Comparison of ENCODE assay signal across 21 cellular contexts in the genomic region with DNA sequence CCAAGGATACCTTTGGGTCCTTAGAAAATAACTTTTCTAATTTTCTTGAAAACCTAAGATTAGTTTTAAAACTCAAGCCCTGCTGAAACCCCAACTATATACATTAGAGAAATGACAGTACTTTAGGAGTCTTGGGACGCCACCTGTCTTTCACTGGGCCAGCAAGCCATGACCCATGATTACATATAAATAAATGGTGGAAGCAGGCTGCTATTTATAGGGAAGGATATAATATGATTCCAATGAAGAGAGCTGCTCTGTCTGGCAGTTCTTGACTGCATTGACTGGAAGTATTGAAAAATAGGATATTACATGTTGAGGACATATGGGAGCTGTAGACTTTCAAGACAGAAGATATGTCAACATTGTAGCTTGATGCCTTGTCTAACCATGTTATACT. TPM values are rescaled to one million over a fixed set of nuclear protein-coding genes. Genes with fewer than 3 reads are reported as not detected.
A peak's percentile ranks its signal among the peaks of the same experiment; 100 is the strongest.
DNase-seq lines count a peak whose midpoint lies in the region; ATAC-seq, FAIRE-seq and TF ChIP-seq lines count a peak whose summit lies in the region.
"Had no signal": no experiment of that assay in that cellular context is flagged by ENCODE, and none has a peak within 500 bp of the region (broad histone marks: within the 10 kb centered on the region; RNA-seq: fewer than 3 reads in every experiment).

No MANE protein-coding gene starts in this region.

- peaks cover 0 to 13% (median 5%) of the 10 kb centered on the region in 4 donors for H3K4me1 ChIP-seq in right lobe of liver

- ATAC-seq in activated T-cell treated with anti-CD3 and anti-CD28 coated beads, Interleukin-2, amount 50 U/mL, for 72 hours (replicated peaks in 1 of 2): no peak
- ATAC-seq in naive thymus-derived CD8-positive, alpha-beta T cell: no peak
- ATAC-seq in right lobe of liver (no peak), GM21737 (IDR thresholded peaks at IDR 0.05; ENCODE audit: unreplicated experiment) (no peak)
- ATAC-seq: Right ventricle myocardium inferior had no signal

- TF ChIP-seq CTCF in VCaP (conservative IDR thresholded peaks at IDR 0.05) (no peak), right lobe of liver (IDR thresholded peaks at IDR 0.05) (no peak)

- peaks cover 72% of the 10 kb centered on the region for H3K4me1 Mint-ChIP-seq in activated T-cell treated with anti-CD3 and anti-CD28 coated beads, Interleukin-2, amount 50 U/mL, for 72 hours (ENCODE audit: low read depth)
- H3K4me1 Mint-ChIP-seq in naive thymus-derived CD8-positive, alpha-beta T cell: peaks cover 31 to 83% (median 78%) of the 10 kb centered on the region in 4 donors

- peak overlapping the region in 1 of 2 donors; percentile 91 for H3K4me3 Mint-ChIP-seq in activated T-cell treated with anti-CD3 and anti-CD28 coated beads, Interleukin-2, amount 50 U/mL, for 72 hours
- peak overlapping the region in 8 of 10 donors; percentile 3 to 86 (median 38) for H3K4me3 Mint-ChIP-seq in naive thymus-derived CD8-positive, alpha-beta T cell

- POLR2A ChIA-PET in naive thymus-derived CD8-positive, alpha-beta T cell (lab: Charles Lee): no interaction called here

- no peak for DNase-seq in activated T-cell treated with anti-CD3 and anti-CD28 coated beads, Interleukin-2, amount 50 U/mL, for 72 hours
- DNase-seq in activated T-cell treated with anti-CD3 and anti-CD28 coated beads, Interleukin-2, amount 50 U/mL, for 48 hours: no peak
- DNase-seq in GM12891 (ENCODE audit: insufficient read length, low spot score): no peak
- DNase-seq in naive thymus-derived CD8-positive, alpha-beta T cell: no peak
- DNase-seq in right lobe of liver: no peak
- no peak for DNase-seq in stimulated activated CD4-positive, alpha-beta T cell treated with anti-CD3 and anti-CD28 coated beads, Interleukin-4, amount 100 ng/mL, for 4 hours
- DNase-seq: H7; Kasumi-1; MM.1S; NCI-H1048; NCI-H1417 treated with DMSO at 0.1 percent for 48 hours; NCI-H187; NCI-H69; NK-92 treated with Interleukin-12 subunit alpha and Interleukin-12 subunit beta, amount 100 ng/mL, for 24 hours; OCI-M1 had no signal

- H3K9me3 ChIP-seq in right lobe of liver: no peaks in the 10 kb centered on the region
- H3K9me3 ChIP-seq: SJSA1 had no signal

- H3K36me3 Mint-ChIP-seq in activated T-cell treated with anti-CD3 and anti-CD28 coated beads, Interleukin-2, amount 50 U/mL, for 72 hours (ENCODE audit: insufficient read depth in 2 of 2): peaks cover 6 to 8% of the 10 kb centered on the region in 2 donors
- peaks cover 0 to 9% (median 2%) of the 10 kb centered on the region in 3 donors for H3K36me3 Mint-ChIP-seq in naive thymus-derived CD8-positive, alpha-beta T cell
- H3K36me3 Mint-ChIP-seq: IgD-negative memory B cell had no signal

- no peak for TF ChIP-seq POLR2A in GM12891 (IDR thresholded peaks at IDR 0.05; ENCODE audit: low read depth, low read length)
- TF ChIP-seq POLR2A in right lobe of liver (IDR thresholded peaks at IDR 0.05): no peak

- WGBS in right lobe of liver (ENCODE audit: insufficient coverage, low coverage, low lambda C conversion rate, missing lambda C conversion rate): 100% methylated on average over 1 of the region's 1 CpG

- H3K27me3 ChIP-seq in right lobe of liver: no peaks in the 10 kb centered on the region
- H3K27me3 ChIP-seq: SJSA1 had no signal

- H3K36me3 ChIP-seq in right lobe of liver: no peaks in the 10 kb centered on the region
- H3K36me3 ChIP-seq: SJSA1 had no signal

- peak; percentile 13 for FAIRE-seq in GM12891 (lab: Jason Lieb, UNC)

- intact Hi-C loops in right lobe of liver (cut with DNase I): no loop called here

- peak overlapping the region; percentile 43 for H3K27ac Mint-ChIP-seq in activated T-cell treated with anti-CD3 and anti-CD28 coated beads, Interleukin-2, amount 50 U/mL, for 72 hours
- peak overlapping the region in 1 of 10 donors; percentile 36 for H3K27ac Mint-ChIP-seq in naive thymus-derived CD8-positive, alpha-beta T cell
- H3K27ac Mint-ChIP-seq: IgD-negative memory B cell had no signal

- no peaks in the 10 kb centered on the region for H3K9me3 Mint-ChIP-seq in activated T-cell treated with anti-CD3 and anti-CD28 coated beads, Interleukin-2, amount 50 U/mL, for 72 hours
- no peaks in the 10 kb centered on the region for H3K9me3 Mint-ChIP-seq in naive thymus-derived CD8-positive, alpha-beta T cell
- H3K9me3 Mint-ChIP-seq: IgD-negative memory B cell had no signal

- no peak overlapping the region for H3K4me3 ChIP-seq in right lobe of liver
- H3K4me3 ChIP-seq: SJSA1 had no signal

- H3K27ac ChIP-seq in VCaP (peak overlapping the region; percentile 98; the same call in 1 of the 2 replicates), right lobe of liver (no peak overlapping the region)
- H3K27ac ChIP-seq: C4-2B, SJSA1 had no signal

- no peaks in the 10 kb centered on the region for H3K27me3 Mint-ChIP-seq in activated T-cell treated with anti-CD3 and anti-CD28 coated beads, Interleukin-2, amount 50 U/mL, for 72 hours (ENCODE audit: low read depth)
- H3K27me3 Mint-ChIP-seq in naive thymus-derived CD8-positive, alpha-beta T cell: no peaks in the 10 kb centered on the region
- H3K27me3 Mint-ChIP-seq: IgD-negative memory B cell had no signal

TF ChIP-seq in GM12891, 5 proteins besides CTCF, POLR2A, EP300 and RAD21:
- no peak for TF ChIP-seq POLR2AphosphoS5 (IDR thresholded peaks at IDR 0.05; ENCODE audit: low read depth, low read length)
- TF ChIP-seq PAX5 (IDR thresholded peaks at IDR 0.05; ENCODE audit: insufficient read depth, low read length, severe bottlenecking): no peak
- TF ChIP-seq POU2F2 (IDR thresholded peaks at IDR 0.05; ENCODE audit: low read depth, low read length): no peak

RNA-seq across cellular contexts. Expression of a gene that starts 7.3 kb away (rescaled TPM):
- 10 to 100 TPM; 39.7 to 56.2 TPM for total RNA-seq in activated T-cell treated with anti-CD3 and anti-CD28 coated beads, Interleukin-2, amount 50 U/mL, for 72 hours
- polyA plus RNA-seq in GM12891 (2012; ENCODE audit: low read depth, missing spikeins): 1.9 TPM
- 10 to 100 TPM; 27.1 to 27.3 TPM for total RNA-seq in naive thymus-derived CD8-positive, alpha-beta T cell
- polyA plus RNA-seq in naive thymus-derived CD8-positive, alpha-beta T cell: 1 to 10 TPM; 5.3 to 5.7 (median 5.6) TPM
- 1 to 10 TPM; 3.6 to 8.3 (median 6.8) TPM for total RNA-seq in right lobe of liver
